Comparison of ENCODE assay signal across 1 cellular context in the genomic region with DNA sequence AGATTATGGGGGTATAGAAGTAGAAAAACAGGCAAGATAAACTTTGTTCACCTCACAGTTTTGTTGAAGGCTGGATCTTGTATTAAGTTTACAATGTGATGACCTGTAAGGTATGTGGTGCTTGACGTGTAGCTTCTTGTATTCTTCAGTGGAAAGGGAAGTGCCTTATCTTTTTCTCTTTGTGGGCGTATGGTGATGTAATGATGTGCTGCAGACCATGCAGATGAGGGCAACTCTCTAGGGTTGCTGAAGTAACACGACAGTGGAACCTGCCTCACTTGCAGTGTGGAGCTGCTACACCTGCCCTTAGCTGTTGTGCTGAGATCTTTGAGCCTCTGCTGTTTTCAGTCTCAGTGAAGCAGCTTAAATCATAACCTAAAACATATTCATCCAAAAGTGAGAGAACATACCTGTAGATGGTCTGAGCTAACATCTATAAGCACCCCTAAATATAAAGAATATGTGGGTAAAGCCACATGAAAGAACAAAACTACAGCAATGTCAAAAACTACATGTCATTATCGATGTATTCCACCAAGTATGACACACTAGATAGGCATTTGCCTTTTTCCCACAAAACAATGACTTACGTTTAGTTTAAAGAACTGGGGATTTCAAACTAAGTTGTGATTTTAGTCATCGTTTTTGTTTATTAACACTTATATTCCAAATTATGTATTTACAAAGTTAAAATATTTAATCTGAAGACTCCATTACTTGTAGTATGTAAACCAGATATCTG.
TF ChIP-seq lines count a peak whose summit lies in the region.

No MANE protein-coding gene starts in this region.

TF ChIP-seq in GM12878, 131 proteins besides CTCF, POLR2A, EP300 and RAD21:
- TF ChIP-seq RUNX3 (IDR thresholded peaks at IDR 0.05; ENCODE audit: low read length), result 0 out of 2 replicates have a peak, but pooled peaks have one; percentile 10
- TF ChIP-seq LARP7 (IDR thresholded peaks at IDR 0.05), result no peak
- TF ChIP-seq SMAD5 (IDR thresholded peaks at IDR 0.05; ENCODE audit: low read depth), result no peak
- TF ChIP-seq HDAC6 (IDR thresholded peaks at IDR 0.05; ENCODE audit: unreplicated experiment), result no peak
- TF ChIP-seq CBFB (IDR thresholded peaks at IDR 0.05; ENCODE audit: low read depth), result no peak
- TF ChIP-seq POLR2AphosphoS2 (IDR thresholded peaks at IDR 0.05; ENCODE audit: low read depth, low read length), result no peak
- peak; percentile 44; the same call in 1 of the 2 replicates for TF ChIP-seq SPI1 (IDR thresholded peaks at IDR 0.05; ENCODE audit: borderline replicate concordance, insufficient read depth, low read depth, low read length)
- TF ChIP-seq DPF2 (IDR thresholded peaks at IDR 0.05), result no peak
- TF ChIP-seq FOS (IDR thresholded peaks at IDR 0.05; ENCODE audit: borderline replicate concordance, extremely low read depth, insufficient read length), result no peak
- TF ChIP-seq, protein P1, sequence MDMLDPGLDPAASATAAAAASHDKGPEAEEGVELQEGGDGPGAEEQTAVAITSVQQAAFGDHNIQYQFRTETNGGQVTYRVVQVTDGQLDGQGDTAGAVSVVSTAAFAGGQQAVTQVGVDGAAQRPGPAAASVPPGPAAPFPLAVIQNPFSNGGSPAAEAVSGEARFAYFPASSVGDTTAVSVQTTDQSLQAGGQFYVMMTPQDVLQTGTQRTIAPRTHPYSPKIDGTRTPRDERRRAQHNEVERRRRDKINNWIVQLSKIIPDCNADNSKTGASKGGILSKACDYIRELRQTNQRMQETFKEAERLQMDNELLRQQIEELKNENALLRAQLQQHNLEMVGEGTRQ (IDR thresholded peaks at IDR 0.05; ENCODE audit: borderline replicate concordance, low read depth, low read length), result no peak
- TF ChIP-seq JUNB (IDR thresholded peaks at IDR 0.05), result peak; percentile 12; the same call in 1 of the 2 replicates
- TF ChIP-seq GATAD2B (conservative IDR thresholded peaks at IDR 0.05; ENCODE audit: low read depth), result no peak
- no peak for TF ChIP-seq IRF4 (IDR thresholded peaks at IDR 0.05; ENCODE audit: low read depth, low read length)
- TF ChIP-seq STAT1 (conservative IDR thresholded peaks at IDR 0.05), result no peak
- TF ChIP-seq KDM1A (IDR thresholded peaks at IDR 0.05; ENCODE audit: borderline replicate concordance), result no peak
- peak in 1 of 2 experiments; percentile 46; a peak in 1 of 3 replicates for TF ChIP-seq EGR1 (IDR thresholded peaks at IDR 0.05; ENCODE audit: borderline replicate concordance in 1 of 2, low read depth in 2 of 2, low read length in 2 of 2)
- no peak for TF ChIP-seq CHD1 (IDR thresholded peaks at IDR 0.05; ENCODE audit: low read depth, low read length)
- peak; percentile 69; the same call in 1 of the 2 replicates for TF ChIP-seq TCF7 (IDR thresholded peaks at IDR 0.05; ENCODE audit: borderline replicate concordance)
- TF ChIP-seq, protein P2, sequence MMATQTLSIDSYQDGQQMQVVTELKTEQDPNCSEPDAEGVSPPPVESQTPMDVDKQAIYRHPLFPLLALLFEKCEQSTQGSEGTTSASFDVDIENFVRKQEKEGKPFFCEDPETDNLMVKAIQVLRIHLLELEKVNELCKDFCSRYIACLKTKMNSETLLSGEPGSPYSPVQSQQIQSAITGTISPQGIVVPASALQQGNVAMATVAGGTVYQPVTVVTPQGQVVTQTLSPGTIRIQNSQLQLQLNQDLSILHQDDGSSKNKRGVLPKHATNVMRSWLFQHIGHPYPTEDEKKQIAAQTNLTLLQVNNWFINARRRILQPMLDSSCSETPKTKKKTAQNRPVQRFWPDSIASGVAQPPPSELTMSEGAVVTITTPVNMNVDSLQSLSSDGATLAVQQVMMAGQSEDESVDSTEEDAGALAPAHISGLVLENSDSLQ (IDR thresholded peaks at IDR 0.05), result no peak
- no peak for TF ChIP-seq CEBPB (IDR thresholded peaks at IDR 0.05; ENCODE audit: borderline replicate concordance in 1 of 2, low read depth in 2 of 2, low read length in 2 of 2)
- TF ChIP-seq EED (IDR thresholded peaks at IDR 0.05; ENCODE audit: low read depth), result peak; percentile 39; the same call in 1 of the 2 replicates
- TF ChIP-seq, protein P3, sequence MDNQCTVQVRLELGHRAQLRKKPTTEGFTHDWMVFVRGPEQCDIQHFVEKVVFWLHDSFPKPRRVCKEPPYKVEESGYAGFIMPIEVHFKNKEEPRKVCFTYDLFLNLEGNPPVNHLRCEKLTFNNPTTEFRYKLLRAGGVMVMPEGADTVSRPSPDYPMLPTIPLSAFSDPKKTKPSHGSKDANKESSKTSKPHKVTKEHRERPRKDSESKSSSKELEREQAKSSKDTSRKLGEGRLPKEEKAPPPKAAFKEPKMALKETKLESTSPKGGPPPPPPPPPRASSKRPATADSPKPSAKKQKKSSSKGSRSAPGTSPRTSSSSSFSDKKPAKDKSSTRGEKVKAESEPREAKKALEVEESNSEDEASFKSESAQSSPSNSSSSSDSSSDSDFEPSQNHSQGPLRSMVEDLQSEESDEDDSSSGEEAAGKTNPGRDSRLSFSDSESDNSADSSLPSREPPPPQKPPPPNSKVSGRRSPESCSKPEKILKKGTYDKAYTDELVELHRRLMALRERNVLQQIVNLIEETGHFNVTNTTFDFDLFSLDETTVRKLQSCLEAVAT (IDR thresholded peaks at IDR 0.05), result no peak
- no peak for TF ChIP-seq NR2C2 (IDR thresholded peaks at IDR 0.05; ENCODE audit: borderline replicate concordance, control insufficient read depth, insufficient read length, low read depth)
- TF ChIP-seq SMAD1 (IDR thresholded peaks at IDR 0.05; ENCODE audit: low read depth, partially characterized antibody), result no peak
- TF ChIP-seq YY1 (IDR thresholded peaks at IDR 0.05; ENCODE audit: low read depth, low read length), result no peak
- TF ChIP-seq ASH2L (IDR thresholded peaks at IDR 0.05; ENCODE audit: borderline replicate concordance, low read depth), result no peak
- peak; percentile 50; the same call in 1 of the 2 replicates for TF ChIP-seq CREM (IDR thresholded peaks at IDR 0.05; ENCODE audit: low read depth)
- no peak for TF ChIP-seq CBX3 (IDR thresholded peaks at IDR 0.05; ENCODE audit: borderline replicate concordance, low read depth)
- no peak for TF ChIP-seq IKZF2 (IDR thresholded peaks at IDR 0.05)
- peak; percentile 73; the same call in 1 of the 2 replicates for TF ChIP-seq CREB1 (IDR thresholded peaks at IDR 0.05; ENCODE audit: low read depth)
- TF ChIP-seq, protein P4, sequence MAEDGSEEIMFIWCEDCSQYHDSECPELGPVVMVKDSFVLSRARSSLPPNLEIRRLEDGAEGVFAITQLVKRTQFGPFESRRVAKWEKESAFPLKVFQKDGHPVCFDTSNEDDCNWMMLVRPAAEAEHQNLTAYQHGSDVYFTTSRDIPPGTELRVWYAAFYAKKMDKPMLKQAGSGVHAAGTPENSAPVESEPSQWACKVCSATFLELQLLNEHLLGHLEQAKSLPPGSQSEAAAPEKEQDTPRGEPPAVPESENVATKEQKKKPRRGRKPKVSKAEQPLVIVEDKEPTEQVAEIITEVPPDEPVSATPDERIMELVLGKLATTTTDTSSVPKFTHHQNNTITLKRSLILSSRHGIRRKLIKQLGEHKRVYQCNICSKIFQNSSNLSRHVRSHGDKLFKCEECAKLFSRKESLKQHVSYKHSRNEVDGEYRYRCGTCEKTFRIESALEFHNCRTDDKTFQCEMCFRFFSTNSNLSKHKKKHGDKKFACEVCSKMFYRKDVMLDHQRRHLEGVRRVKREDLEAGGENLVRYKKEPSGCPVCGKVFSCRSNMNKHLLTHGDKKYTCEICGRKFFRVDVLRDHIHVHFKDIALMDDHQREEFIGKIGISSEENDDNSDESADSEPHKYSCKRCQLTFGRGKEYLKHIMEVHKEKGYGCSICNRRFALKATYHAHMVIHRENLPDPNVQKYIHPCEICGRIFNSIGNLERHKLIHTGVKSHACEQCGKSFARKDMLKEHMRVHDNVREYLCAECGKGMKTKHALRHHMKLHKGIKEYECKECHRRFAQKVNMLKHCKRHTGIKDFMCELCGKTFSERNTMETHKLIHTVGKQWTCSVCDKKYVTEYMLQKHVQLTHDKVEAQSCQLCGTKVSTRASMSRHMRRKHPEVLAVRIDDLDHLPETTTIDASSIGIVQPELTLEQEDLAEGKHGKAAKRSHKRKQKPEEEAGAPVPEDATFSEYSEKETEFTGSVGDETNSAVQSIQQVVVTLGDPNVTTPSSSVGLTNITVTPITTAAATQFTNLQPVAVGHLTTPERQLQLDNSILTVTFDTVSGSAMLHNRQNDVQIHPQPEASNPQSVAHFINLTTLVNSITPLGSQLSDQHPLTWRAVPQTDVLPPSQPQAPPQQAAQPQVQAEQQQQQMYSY (CRISPR knock-in tag; IDR thresholded peaks at IDR 0.05), result no peak
TF ChIP-seq in GM12878: peak in this region for 8.
